Comparison of ENCODE assay signal across 12 cellular contexts in the genomic region with DNA sequence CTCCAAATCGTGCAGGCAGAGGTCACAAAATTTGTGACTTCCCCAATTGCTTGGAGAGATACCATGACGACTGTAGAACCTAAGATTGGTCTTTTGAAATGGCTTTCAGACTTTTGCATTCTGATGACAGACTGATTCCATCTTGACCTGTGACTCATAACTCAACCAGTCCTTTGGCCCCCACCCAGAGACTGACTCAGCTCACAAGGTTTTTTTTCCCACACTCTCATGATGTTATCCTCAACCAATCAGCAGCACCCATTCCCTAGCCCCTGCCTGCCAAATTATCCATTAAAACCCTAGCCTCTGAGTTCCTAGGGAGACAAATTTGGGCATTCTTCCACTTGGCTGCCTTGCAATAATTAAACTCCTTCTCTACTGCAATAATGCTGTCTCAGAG.
A peak's percentile ranks its signal among the peaks of the same experiment; 100 is the strongest.
DNase-seq lines count a peak whose midpoint lies in the region; ATAC-seq and TF ChIP-seq lines count a peak whose summit lies in the region.
"Had no signal": no experiment of that assay in that cellular context is flagged by ENCODE, and none has a peak within 500 bp of the region (broad histone marks: within the 10 kb centered on the region; RNA-seq: fewer than 3 reads in every experiment).

No MANE protein-coding gene starts in this region.

- no peak overlapping the region for H3K4me3 ChIP-seq in HAP-1

- in situ Hi-C loops in HAP-1 (cut with MboI; ENCODE audit: low sequenced_read_pairs): no loop called here

- no peaks in the 10 kb centered on the region for H3K4me1 ChIP-seq in foreskin keratinocyte
- H3K4me1 ChIP-seq in HAP-1: no peaks in the 10 kb centered on the region

- H3K9me3 ChIP-seq in HAP-1: no peaks in the 10 kb centered on the region

- no peaks in the 10 kb centered on the region for H3K36me3 ChIP-seq in HAP-1 (replicated peaks)

- TF ChIP-seq CTCF in foreskin keratinocyte (conservative IDR thresholded peaks at IDR 0.05): no peak

- peak; percentile 92 for ATAC-seq in foreskin keratinocyte
- ATAC-seq in left lobe of liver: no peak
- ATAC-seq: effector memory CD8-positive, alpha-beta T cell; stimulated activated naive CD8-positive, alpha-beta T cell treated with anti-CD3 and anti-CD28 coated beads, Interleukin-15, amount 100 ng/mL, for 72 hours had no signal

- DNase-seq in COLO829 (ENCODE audit: low spot score): peak; percentile 0
- peak; percentile 70 for DNase-seq in LHCN-M2 (ENCODE audit: low read depth)
- DNase-seq in amniotic epithelial cell (ENCODE audit: low read depth): peak; percentile 67
- DNase-seq in foreskin keratinocyte: peak; percentile 71 to 74
- DNase-seq in dedifferentiated amniotic fluid mesenchymal stem cell (ENCODE audit: extremely low spot score): no peak
- no peak for DNase-seq in NCI-H1092 (lab: John Stamatoyannopoulos, UW)
- DNase-seq in HAP-1 (ENCODE audit: low spot score in 2 of 2): no peak
- DNase-seq in left lobe of liver (ENCODE audit: low spot score): no peak
- DNase-seq: AML-193; effector memory CD8-positive, alpha-beta T cell; NCI-H2227 treated with DMSO at 0.1 percent for 48 hours; stimulated activated naive CD8-positive, alpha-beta T cell treated with anti-CD3 and anti-CD28 coated beads, Interleukin-15, amount 100 ng/mL, for 72 hours had no signal

- H3K27me3 ChIP-seq in foreskin keratinocyte (no peaks in the 10 kb centered on the region), HAP-1 (ENCODE audit: low read depth) (no peaks in the 10 kb centered on the region)

- H3K27ac ChIP-seq in foreskin keratinocyte: peak overlapping the region; percentile 49

Comparison
In these comparisons a context has a peak if more than half of its experiments do, and no peak if none do; other contexts are left out.
1. DNase-seq: peak in COLO829 (single experiment), LHCN-M2 (single experiment), amniotic epithelial cell (single experiment) and foreskin keratinocyte (2 of 2); none in dedifferentiated amniotic fluid mesenchymal stem cell (single experiment), NCI-H1092 (single experiment), HAP-1 (0 of 2) and left lobe of liver (single experiment).